ENCODE assay signal across 17 cellular contexts in genomic region chr6:139728879-139729278, GRCh38.
"Had no signal": no experiment of that assay in that cellular context is flagged by ENCODE, and none has a peak within 500 bp of the region (broad histone marks: within the 10 kb centered on the region; RNA-seq: fewer than 3 reads in every experiment).

No MANE protein-coding gene starts in this region.

- H3K27ac Mint-ChIP-seq: activated T-helper 17 cell treated with anti-CD3 and anti-CD28 coated beads, Interleukin-2, amount 50 U/mL, for 72 hours; nephron; stimulated activated naive B cell treated with anti-CD40 and anti-IgM and Interleukin-4, amounts not matched to agents 10 μg/mL and 1 μg/mL and 100 μg/mL, for 72 hours; T-cell had no signal

- H3K9me3 Mint-ChIP-seq: stimulated activated naive B cell treated with anti-CD40 and anti-IgM and Interleukin-4, amounts not matched to agents 10 μg/mL and 1 μg/mL and 100 μg/mL, for 72 hours; T-cell had no signal

- DNase-seq: activated naive CD4-positive, alpha-beta T cell treated with Interleukin-2 at 50 U/mL for 16 hours; activated T-cell treated with anti-CD3 and anti-CD28 coated beads for 4 hours; dermis blood vessel endothelial cell; glutamatergic neuron; hypothalamus; stimulated activated CD4-positive, alpha-beta T cell treated with anti-CD3 and anti-CD28 coated beads, Interleukin-2, amount 100 ng/mL, for 48 hours; stimulated activated naive B cell treated with anti-CD40 and anti-IgM and Interleukin-4, amounts not matched to agents 10 μg/mL and 1 μg/mL and 100 μg/mL, for 72 hours; substantia nigra; T-cell; T-helper 9 cell; upper lobe of left lung had no signal

- H3K4me3 ChIP-seq: ascending aorta, breast epithelium, prostate gland, upper lobe of left lung had no signal

- ATAC-seq: activated CD4-positive, CD25-positive, alpha-beta regulatory T cell treated with anti-CD3 and anti-CD28 coated beads, Interleukin-2, amount 50 U/mL, for 24 hours; activated T-helper 17 cell treated with anti-CD3 and anti-CD28 coated beads, Interleukin-2, amount 50 U/mL, for 72 hours; stimulated activated naive B cell treated with anti-CD40 and anti-IgM and Interleukin-4, amounts not matched to agents 10 μg/mL and 1 μg/mL and 100 μg/mL, for 72 hours; T-cell had no signal

- H3K4me1 Mint-ChIP-seq: activated T-helper 17 cell treated with anti-CD3 and anti-CD28 coated beads, Interleukin-2, amount 50 U/mL, for 72 hours; nephron; T-cell had no signal

- H3K36me3 ChIP-seq: ascending aorta, breast epithelium, prostate gland, upper lobe of left lung had no signal

- H3K27me3 ChIP-seq: ascending aorta, breast epithelium, upper lobe of left lung had no signal

- H3K27ac ChIP-seq: breast epithelium, prostate gland, upper lobe of left lung had no signal

- H3K9me3 ChIP-seq: ascending aorta, breast epithelium, prostate gland, upper lobe of left lung had no signal

- H3K36me3 Mint-ChIP-seq: stimulated activated naive B cell treated with anti-CD40 and anti-IgM and Interleukin-4, amounts not matched to agents 10 μg/mL and 1 μg/mL and 100 μg/mL, for 72 hours; T-cell had no signal

- H3K4me3 Mint-ChIP-seq: activated T-helper 17 cell treated with anti-CD3 and anti-CD28 coated beads, Interleukin-2, amount 50 U/mL, for 72 hours; nephron; stimulated activated naive B cell treated with anti-CD40 and anti-IgM and Interleukin-4, amounts not matched to agents 10 μg/mL and 1 μg/mL and 100 μg/mL, for 72 hours; T-cell had no signal

- H3K4me1 ChIP-seq: ascending aorta, breast epithelium, prostate gland, upper lobe of left lung had no signal
